Comparison of ENCODE assay signal across 20 cellular contexts in the genomic region with DNA sequence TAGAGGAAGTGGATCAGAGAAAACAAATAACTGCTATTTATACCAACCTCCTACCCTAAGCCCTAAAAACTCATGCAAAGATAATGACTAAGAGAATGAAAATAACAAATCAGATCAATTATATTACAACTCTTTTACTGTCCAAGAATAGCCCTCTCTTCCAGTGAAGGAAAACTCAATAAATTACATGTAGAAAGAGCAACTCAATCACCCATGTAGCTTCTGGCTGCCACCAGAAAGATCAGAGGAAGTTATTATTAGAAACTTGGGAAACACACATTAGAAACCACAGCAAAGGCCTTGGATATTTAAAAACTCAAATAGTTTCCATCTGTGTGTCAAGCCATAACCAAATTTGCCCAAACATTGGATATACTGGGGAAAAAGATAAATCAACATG.
DNase-seq lines count a peak whose midpoint lies in the region; ATAC-seq, FAIRE-seq and TF ChIP-seq lines count a peak whose summit lies in the region.
"Had no signal": no experiment of that assay in that cellular context is flagged by ENCODE, and none has a peak within 500 bp of the region (broad histone marks: within the 10 kb centered on the region; RNA-seq: fewer than 3 reads in every experiment).

No MANE protein-coding gene starts in this region.

- peaks cover 18% of the 10 kb centered on the region for H3K4me1 ChIP-seq in smooth muscle cell (ENCODE audit: low read depth)

- no peaks in the 10 kb centered on the region for H3K36me3 ChIP-seq in smooth muscle cell (ENCODE audit: low read depth)
- H3K36me3 ChIP-seq: cardiac muscle cell had no signal

- no peak for TF ChIP-seq CTCF in smooth muscle cell (IDR thresholded peaks at IDR 0.05; ENCODE audit: borderline replicate concordance, insufficient read depth, poor library complexity, severe bottlenecking)

- no peaks in the 10 kb centered on the region for H3K79me2 ChIP-seq in smooth muscle cell (ENCODE audit: low read depth)

- peak; percentile 4; the same call in 1 of the 3 replicates for ATAC-seq in SK-N-SH treated with all-trans-retinoic acid at 6 μM for 48 hours
- no peak for ATAC-seq in GM18870 (IDR thresholded peaks at IDR 0.05; ENCODE audit: unreplicated experiment)
- ATAC-seq: activated T-helper 17 cell treated with anti-CD3 and anti-CD28 coated beads, Interleukin-2, amount 50 U/mL, for 72 hours; left ventricle myocardium superior; Right ventricle myocardium inferior had no signal

- no peak overlapping the region for H3K9ac ChIP-seq in smooth muscle cell (ENCODE audit: low read depth)

- FAIRE-seq in H54 (lab: Jason Lieb, UNC) = peak; percentile 36
- FAIRE-seq: GM18507, H1 had no signal

- no peaks in the 10 kb centered on the region for H4K20me1 ChIP-seq in smooth muscle cell (ENCODE audit: low read depth)

- peak overlapping the region; percentile 32 for H3K27ac ChIP-seq in smooth muscle cell (ENCODE audit: low read depth)
- H3K27ac ChIP-seq: cardiac muscle cell, testis had no signal

- peaks cover 10% of the 10 kb centered on the region for H3F3A ChIP-seq in smooth muscle cell (ENCODE audit: low read depth)

- no peaks in the 10 kb centered on the region for H3K9me3 ChIP-seq in smooth muscle cell (replicated peaks; ENCODE audit: low read depth)
- H3K9me3 ChIP-seq: testis had no signal

- peak overlapping the region; percentile 22 for H3K4me2 ChIP-seq in smooth muscle cell

- no peaks in the 10 kb centered on the region for H3K27me3 ChIP-seq in smooth muscle cell (ENCODE audit: low read depth)
- H3K27me3 ChIP-seq: cardiac muscle cell, testis had no signal

- no peak for TF ChIP-seq POLR2A in H54 (IDR thresholded peaks at IDR 0.05; ENCODE audit: low read depth, low read length)

- DNase-seq in H54 (ENCODE audit: insufficient read length, low spot score) = no peak
- peak; percentile 44 for DNase-seq in iris pigment epithelial cell (ENCODE audit: low read depth)
- no peak for DNase-seq in smooth muscle cell (lab: John Stamatoyannopoulos, UW; ENCODE audit: unreplicated experiment)
- DNase-seq in activated naive CD4-positive, alpha-beta T cell treated with Interleukin-2 at 50 U/mL for 16 hours = no peak
- no peak for DNase-seq in NCI-H2196 (lab: John Stamatoyannopoulos, UW; ENCODE audit: unreplicated experiment)
- no peak for DNase-seq in retina
- DNase-seq: activated CD4-positive, alpha-beta T cell treated with anti-CD3 and anti-CD28 coated beads, Interleukin-2, amount 10 ng/mL, durations not matched to agents 24 days and 14 days; left ventricle myocardium superior; NCI-H187; NCI-H446; NK-92 treated with Interleukin-12 subunit alpha and Interleukin-12 subunit beta, amount 100 ng/mL, for 24 hours; stimulated activated CD4-positive, alpha-beta T cell treated with anti-CD3 and anti-CD28 coated beads, Interleukin-15, amount 100 ng/mL, for 24 hours; testis had no signal

- H2AFZ ChIP-seq in smooth muscle cell (ENCODE audit: low read depth) = no peak overlapping the region

- H3K4me3 ChIP-seq in smooth muscle cell = no peak overlapping the region
- H3K4me3 ChIP-seq: cardiac muscle cell, testis had no signal

TF ChIP-seq in SK-N-SH treated with all-trans-retinoic acid at 6 μM for 48 hours, 23 proteins besides CTCF, POLR2A, EP300 and RAD21:
- TF ChIP-seq TCF4 (CRISPR knock-in tag; IDR thresholded peaks at IDR 0.05; ENCODE audit: borderline replicate concordance) (no peak), RARB (CRISPR knock-in tag; IDR thresholded peaks at IDR 0.05) (0 out of 2 replicates have a peak, but pooled peaks have one; percentile 43), PPARA (CRISPR knock-in tag; IDR thresholded peaks at IDR 0.05; ENCODE audit: borderline replicate concordance) (no peak), ESRRG (CRISPR knock-in tag; IDR thresholded peaks at IDR 0.05) (no peak), ZNF565 (CRISPR knock-in tag; conservative IDR thresholded peaks at IDR 0.05; ENCODE audit: low read depth) (no peak), ZC3H10 (CRISPR knock-in tag; IDR thresholded peaks at IDR 0.05) (peak; percentile 73), TOX (CRISPR knock-in tag; IDR thresholded peaks at IDR 0.05; ENCODE audit: borderline replicate concordance) (peak; percentile 87; the same call in 1 of the 2 replicates), ZFP30 (CRISPR knock-in tag; IDR thresholded peaks at IDR 0.05) (no peak), ARNTL (CRISPR knock-in tag; IDR thresholded peaks at IDR 0.05; ENCODE audit: borderline replicate concordance, low read depth) (no peak), ZFP3 (CRISPR knock-in tag; IDR thresholded peaks at IDR 0.05) (no peak)
- TF ChIP-seq, protein P1, sequence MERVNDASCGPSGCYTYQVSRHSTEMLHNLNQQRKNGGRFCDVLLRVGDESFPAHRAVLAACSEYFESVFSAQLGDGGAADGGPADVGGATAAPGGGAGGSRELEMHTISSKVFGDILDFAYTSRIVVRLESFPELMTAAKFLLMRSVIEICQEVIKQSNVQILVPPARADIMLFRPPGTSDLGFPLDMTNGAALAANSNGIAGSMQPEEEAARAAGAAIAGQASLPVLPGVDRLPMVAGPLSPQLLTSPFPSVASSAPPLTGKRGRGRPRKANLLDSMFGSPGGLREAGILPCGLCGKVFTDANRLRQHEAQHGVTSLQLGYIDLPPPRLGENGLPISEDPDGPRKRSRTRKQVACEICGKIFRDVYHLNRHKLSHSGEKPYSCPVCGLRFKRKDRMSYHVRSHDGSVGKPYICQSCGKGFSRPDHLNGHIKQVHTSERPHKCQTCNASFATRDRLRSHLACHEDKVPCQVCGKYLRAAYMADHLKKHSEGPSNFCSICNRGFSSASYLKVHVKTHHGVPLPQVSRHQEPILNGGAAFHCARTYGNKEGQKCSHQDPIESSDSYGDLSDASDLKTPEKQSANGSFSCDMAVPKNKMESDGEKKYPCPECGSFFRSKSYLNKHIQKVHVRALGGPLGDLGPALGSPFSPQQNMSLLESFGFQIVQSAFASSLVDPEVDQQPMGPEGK (CRISPR knock-in tag; IDR thresholded peaks at IDR 0.05; ENCODE audit: borderline replicate concordance) = no peak
- TF ChIP-seq, protein P2, sequence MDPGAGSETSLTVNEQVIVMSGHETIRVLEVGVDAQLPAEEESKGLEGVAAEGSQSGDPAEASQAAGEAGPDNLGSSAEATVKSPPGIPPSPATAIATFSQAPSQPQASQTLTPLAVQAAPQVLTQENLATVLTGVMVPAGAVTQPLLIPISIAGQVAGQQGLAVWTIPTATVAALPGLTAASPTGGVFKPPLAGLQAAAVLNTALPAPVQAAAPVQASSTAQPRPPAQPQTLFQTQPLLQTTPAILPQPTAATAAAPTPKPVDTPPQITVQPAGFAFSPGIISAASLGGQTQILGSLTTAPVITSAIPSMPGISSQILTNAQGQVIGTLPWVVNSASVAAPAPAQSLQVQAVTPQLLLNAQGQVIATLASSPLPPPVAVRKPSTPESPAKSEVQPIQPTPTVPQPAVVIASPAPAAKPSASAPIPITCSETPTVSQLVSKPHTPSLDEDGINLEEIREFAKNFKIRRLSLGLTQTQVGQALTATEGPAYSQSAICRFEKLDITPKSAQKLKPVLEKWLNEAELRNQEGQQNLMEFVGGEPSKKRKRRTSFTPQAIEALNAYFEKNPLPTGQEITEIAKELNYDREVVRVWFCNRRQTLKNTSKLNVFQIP (CRISPR knock-in tag; IDR thresholded peaks at IDR 0.05; ENCODE audit: borderline replicate concordance, low read depth) = no peak
